In genomic region chr17:58521680-58522079, GRCh38 we compare ENCODE assay signal across 25 cellular contexts. TPM values are rescaled to one million over a fixed set of nuclear protein-coding genes. Genes with fewer than 3 reads are reported as not detected.
"Had no signal": no experiment of that assay in that cellular context is flagged by ENCODE, and none has a peak within 500 bp of the region (broad histone marks: within the 10 kb centered on the region; RNA-seq: fewer than 3 reads in every experiment).

No MANE protein-coding gene starts in this region.

- H3K4me3 Mint-ChIP-seq: activated CD4-positive, alpha-beta memory T cell treated with anti-CD3 and anti-CD28 coated beads, Interleukin-2, amount 10 ng/mL, durations not matched to agents 7 days and 5 days; activated CD4-positive, alpha-beta T cell treated with anti-CD3 and anti-CD28 coated beads, Interleukin-2, amount 10 ng/mL, durations not matched to agents 24 days and 14 days; activated naive CD4-positive, alpha-beta T cell treated with anti-CD3 and anti-CD28 coated beads, Interleukin-2, amount 10 ng/mL, durations not matched to agents 7 days and 5 days; endodermal cell; stimulated activated memory B cell treated with anti-CD40 and anti-IgM and Interleukin-4, amounts not matched to agents 10 μg/mL and 1 μg/mL and 100 μg/mL, for 72 hours; T-helper 17 cell had no signal

- H3K36me3 Mint-ChIP-seq: naive thymus-derived CD8-positive, alpha-beta T cell; stimulated activated memory B cell treated with anti-CD40 and anti-IgM and Interleukin-4, amounts not matched to agents 10 μg/mL and 1 μg/mL and 100 μg/mL, for 72 hours had no signal

- DNase-seq: activated CD4-positive, alpha-beta memory T cell treated with anti-CD3 and anti-CD28 coated beads, Interleukin-2, amount 10 ng/mL, durations not matched to agents 7 days and 5 days; activated effector memory CD4-positive, alpha-beta T cell treated with anti-CD3 and anti-CD28 coated beads, Interleukin-2, amount 50 U/mL, for 16 hours; activated naive CD4-positive, alpha-beta T cell treated with anti-CD3 and anti-CD28 coated beads, Interleukin-2, amount 10 ng/mL, durations not matched to agents 7 days and 5 days; activated T-cell treated with anti-CD3 and anti-CD28 coated beads, Interleukin-2, amount 50 U/mL, for 72 hours; cerebellar nuclear complex; endodermal cell; esophagus squamous epithelium; gastrocnemius medialis; islet precursor cell; lower lobe of right lung; pancreas; small intestine; stimulated activated CD4-positive, alpha-beta T cell treated with anti-CD3 and anti-CD28 coated beads, Interleukin-15, amount 100 ng/mL, for 24 hours; stomach; T-helper 17 cell; testis; upper lobe of left lung had no signal

- H3K27me3 ChIP-seq: esophagus squamous epithelium, gastrocnemius medialis, neutrophil, pancreas, stomach, testis, upper lobe of left lung had no signal

- H3K27ac ChIP-seq: coronary artery, esophagus squamous epithelium, lower lobe of right lung, neutrophil, pancreas, stomach, testis, VCaP had no signal

- H3K36me3 ChIP-seq: esophagus squamous epithelium, gastrocnemius medialis, neutrophil, pancreas, stomach had no signal

- H3K4me3 ChIP-seq: coronary artery, esophagus squamous epithelium, gastrocnemius medialis, lower lobe of right lung, pancreas, stomach, testis, upper lobe of left lung had no signal

- FAIRE-seq: pancreas, small intestine had no signal

- H3K9me3 Mint-ChIP-seq: activated CD4-positive, alpha-beta memory T cell treated with anti-CD3 and anti-CD28 coated beads, Interleukin-2, amount 10 ng/mL, durations not matched to agents 7 days and 5 days; activated CD4-positive, alpha-beta T cell treated with anti-CD3 and anti-CD28 coated beads, Interleukin-2, amount 10 ng/mL, durations not matched to agents 24 days and 14 days; activated naive CD4-positive, alpha-beta T cell treated with anti-CD3 and anti-CD28 coated beads, Interleukin-2, amount 10 ng/mL, durations not matched to agents 7 days and 5 days; activated T-cell treated with anti-CD3 and anti-CD28 coated beads, Interleukin-2, amount 50 U/mL, for 72 hours; endodermal cell; naive thymus-derived CD8-positive, alpha-beta T cell; stimulated activated memory B cell treated with anti-CD40 and anti-IgM and Interleukin-4, amounts not matched to agents 10 μg/mL and 1 μg/mL and 100 μg/mL, for 72 hours had no signal

- H3K27me3 Mint-ChIP-seq: activated CD4-positive, alpha-beta memory T cell treated with anti-CD3 and anti-CD28 coated beads, Interleukin-2, amount 10 ng/mL, durations not matched to agents 7 days and 5 days; activated CD4-positive, alpha-beta T cell treated with anti-CD3 and anti-CD28 coated beads, Interleukin-2, amount 10 ng/mL, durations not matched to agents 24 days and 14 days; naive thymus-derived CD8-positive, alpha-beta T cell; stimulated activated memory B cell treated with anti-CD40 and anti-IgM and Interleukin-4, amounts not matched to agents 10 μg/mL and 1 μg/mL and 100 μg/mL, for 72 hours; T-helper 17 cell had no signal

- H3K9me3 ChIP-seq: esophagus squamous epithelium, gastrocnemius medialis, lower lobe of right lung, neutrophil, pancreas, stomach, testis, upper lobe of left lung had no signal

- H3K27ac Mint-ChIP-seq: activated CD4-positive, alpha-beta memory T cell treated with anti-CD3 and anti-CD28 coated beads, Interleukin-2, amount 10 ng/mL, durations not matched to agents 7 days and 5 days; activated CD4-positive, alpha-beta T cell treated with anti-CD3 and anti-CD28 coated beads, Interleukin-2, amount 10 ng/mL, durations not matched to agents 24 days and 14 days; activated naive CD4-positive, alpha-beta T cell treated with anti-CD3 and anti-CD28 coated beads, Interleukin-2, amount 10 ng/mL, durations not matched to agents 7 days and 5 days; activated T-cell treated with anti-CD3 and anti-CD28 coated beads, Interleukin-2, amount 50 U/mL, for 72 hours; endodermal cell; stimulated activated memory B cell treated with anti-CD40 and anti-IgM and Interleukin-4, amounts not matched to agents 10 μg/mL and 1 μg/mL and 100 μg/mL, for 72 hours; T-helper 17 cell had no signal

- ATAC-seq: activated CD4-positive, CD25-positive, alpha-beta regulatory T cell treated with anti-CD3 and anti-CD28 coated beads, Interleukin-2, amount 50 U/mL, for 24 hours; activated T-cell treated with anti-CD3 and anti-CD28 coated beads, Interleukin-2, amount 50 U/mL, for 72 hours; gastrocnemius medialis; lower lobe of right lung; naive thymus-derived CD8-positive, alpha-beta T cell; pancreas; sciatic nerve; stimulated activated memory B cell treated with anti-CD40 and anti-IgM and Interleukin-4, amounts not matched to agents 10 μg/mL and 1 μg/mL and 100 μg/mL, for 72 hours; T-helper 17 cell had no signal

RNA-seq across cellular contexts. Expression of gene HSF5, which starts 33.5 kb away (rescaled TPM):
- total RNA-seq: gastrocnemius medialis had no signal
- polyA plus RNA-seq: pancreas, stomach had no signal
